ENCODE assay signal across 1 cellular context in the genomic region with DNA sequence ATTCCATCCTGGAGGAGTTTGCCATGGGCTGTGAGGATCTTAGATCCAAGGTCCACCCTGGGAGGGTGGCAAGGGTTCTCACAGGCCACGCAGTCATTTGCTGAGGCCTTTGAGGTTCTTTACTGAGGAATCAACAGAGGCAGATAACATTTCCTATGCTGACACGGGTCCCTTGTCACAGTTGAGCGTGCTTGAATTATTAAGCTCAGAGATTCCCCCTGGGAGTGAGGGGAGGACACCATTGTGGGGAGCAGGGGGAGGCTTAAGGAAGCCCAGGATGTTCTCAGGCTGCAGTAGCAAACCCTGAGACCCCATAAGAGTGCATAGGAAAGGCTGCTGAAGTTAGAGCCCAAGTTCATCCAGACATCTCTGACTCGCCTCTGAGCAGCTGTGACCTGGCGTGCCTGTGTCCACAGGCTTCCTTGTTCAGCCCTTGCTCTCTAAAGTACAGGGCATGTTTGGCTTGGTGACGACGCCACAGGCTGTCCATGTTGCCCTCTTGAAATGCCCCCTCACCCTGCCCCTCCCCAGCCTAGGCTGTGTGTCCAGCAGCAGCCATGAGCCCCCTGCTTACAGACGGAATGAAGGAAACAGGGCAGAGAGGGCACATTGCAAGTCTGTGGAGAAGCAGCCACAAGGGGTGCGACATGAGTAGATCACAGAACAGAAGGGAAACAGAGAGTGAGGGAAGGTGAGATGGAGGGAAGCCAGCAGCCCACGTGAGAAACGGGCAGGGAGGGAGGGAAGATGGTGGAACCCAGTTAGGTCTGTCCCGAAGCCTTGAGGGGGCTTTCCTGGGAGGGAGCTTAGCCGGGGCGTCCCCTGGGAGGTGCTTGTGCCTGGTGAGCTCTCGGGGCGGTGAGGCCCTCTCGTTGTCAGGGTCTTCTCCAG.
TF ChIP-seq lines count a peak whose summit lies in the region.

No MANE protein-coding gene starts in this region.

TF ChIP-seq in HCT116, 20 proteins besides CTCF, POLR2A, EP300 and RAD21 (continued from another document):
- TF ChIP-seq SRF (IDR thresholded peaks at IDR 0.05; ENCODE audit: low read depth) = no peak
- no peak for TF ChIP-seq CBX3 (IDR thresholded peaks at IDR 0.05; ENCODE audit: low read depth)
- no peak for TF ChIP-seq JUND (IDR thresholded peaks at IDR 0.05)
- TF ChIP-seq EZH2 (IDR thresholded peaks at IDR 0.05) = no peak
- TF ChIP-seq POLR2AphosphoS5 (IDR thresholded peaks at IDR 0.05; ENCODE audit: low read depth, low read length) = no peak
- TF ChIP-seq, protein P1, sequence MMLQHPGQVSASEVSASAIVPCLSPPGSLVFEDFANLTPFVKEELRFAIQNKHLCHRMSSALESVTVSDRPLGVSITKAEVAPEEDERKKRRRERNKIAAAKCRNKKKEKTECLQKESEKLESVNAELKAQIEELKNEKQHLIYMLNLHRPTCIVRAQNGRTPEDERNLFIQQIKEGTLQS (IDR thresholded peaks at IDR 0.05) = no peak
